ENCODE assay signal across 8 cellular contexts in genomic region chr20:33442136-33443005, GRCh38. TPM values are rescaled to one million over a fixed set of nuclear protein-coding genes. Genes with fewer than 3 reads are reported as not detected.
A peak's percentile ranks its signal among the peaks of the same experiment; 100 is the strongest.
DNase-seq lines count a peak whose midpoint lies in the region; ATAC-seq and TF ChIP-seq lines count a peak whose summit lies in the region.

No MANE protein-coding gene starts in this region.

- peak in 1 of 2 donors; percentile 53 for TF ChIP-seq POLR2A in gastrocnemius medialis (IDR thresholded peaks at IDR 0.05)

- H3K9me3 ChIP-seq in gastrocnemius medialis, result no peaks in the 10 kb centered on the region

- in situ Hi-C loops in GM13977 (cut with MboI; ENCODE audit: low pct_unique_long_range_greater_than_20kb, low sequenced_read_pairs, unreplicated experiment) (no loop called here), gastrocnemius medialis (cut with MboI; ENCODE audit: low sequenced_read_pairs in 4 of 4) (no loop called here)

- H3K4me3 ChIP-seq in fibroblast of pulmonary artery (replicated peaks; ENCODE audit: low read depth, low read length), result peak overlapping the region; percentile 70
- H3K4me3 ChIP-seq in gastrocnemius medialis, result peak overlapping the region; percentile 71 to 98 (median 78)

- H3K4me1 ChIP-seq in gastrocnemius medialis, result peaks cover 37 to 51% of the 10 kb centered on the region in 2 donors

- H3K4me1 Mint-ChIP-seq in T-helper 2 cell treated with Interferon-gamma antibody and Interleukin-4, amounts not matched to agents 5 μg/mL and 100 μg/mL, for 36 hours (ENCODE audit: low read depth), result peaks cover 10% of the 10 kb centered on the region

- peak; percentile 36 for DNase-seq in GM13977 (ENCODE audit: low spot score)
- DNase-seq in T-helper 2 cell treated with Interferon-gamma antibody and Interleukin-4, amounts not matched to agents 5 μg/mL and 100 μg/mL, for 36 hours (ENCODE audit: low spot score), result no peak
- no peak for DNase-seq in fibroblast of pulmonary artery (ENCODE audit: low read depth)
- peak in 1 of 2 donors; percentile 43 for DNase-seq in gastrocnemius medialis
- DNase-seq in GM20000 (ENCODE audit: low spot score), result no peak
- DNase-seq in NCI-H82 treated with DMSO at 0.1 percent for 48 hours (lab: John Stamatoyannopoulos, UW; ENCODE audit: unreplicated experiment), result no peak

- H3K27me3 ChIP-seq in gastrocnemius medialis, result no peaks in the 10 kb centered on the region

- intact Hi-C loops in gastrocnemius medialis (cut with DNase I; ENCODE audit: low total_unique reads), result no loop called here

- peak overlapping the region; percentile 97 to 98 (median 98) for H3K27ac ChIP-seq in gastrocnemius medialis

- H3K36me3 ChIP-seq in gastrocnemius medialis, result no peaks in the 10 kb centered on the region

- H3K27ac Mint-ChIP-seq in T-helper 2 cell treated with Interferon-gamma antibody and Interleukin-4, amounts not matched to agents 5 μg/mL and 100 μg/mL, for 36 hours, result peak overlapping the region; percentile 31

- H3K36me3 Mint-ChIP-seq in T-helper 2 cell treated with Interferon-gamma antibody and Interleukin-4, amounts not matched to agents 5 μg/mL and 100 μg/mL, for 36 hours (ENCODE audit: low read depth), result no peaks in the 10 kb centered on the region

- peak overlapping the region; percentile 77 for H3K4me3 Mint-ChIP-seq in T-helper 2 cell treated with Interferon-gamma antibody and Interleukin-4, amounts not matched to agents 5 μg/mL and 100 μg/mL, for 36 hours

- H3K9me3 Mint-ChIP-seq in T-helper 2 cell treated with Interferon-gamma antibody and Interleukin-4, amounts not matched to agents 5 μg/mL and 100 μg/mL, for 36 hours, result no peaks in the 10 kb centered on the region

- peak; percentile 10 for ATAC-seq in gastrocnemius medialis
- ATAC-seq in activated CD4-positive, CD25-positive, alpha-beta regulatory T cell treated with anti-CD3 and anti-CD28 coated beads, Interleukin-2, amount 50 U/mL, for 24 hours, result no peak
- ATAC-seq in HG02571 (IDR thresholded peaks at IDR 0.05; ENCODE audit: unreplicated experiment), result no peak

- TF ChIP-seq CTCF in GM13977 (IDR thresholded peaks at IDR 0.05; ENCODE audit: extremely low read depth, insufficient read depth, missing control alignments) (no peak), fibroblast of pulmonary artery (IDR thresholded peaks at IDR 0.05; ENCODE audit: low read length, missing control alignments) (no peak), gastrocnemius medialis (IDR thresholded peaks at IDR 0.05 in 4 of 5, conservative IDR thresholded peaks at IDR 0.05 in 1 of 5) (no peak), GM20000 (IDR thresholded peaks at IDR 0.05; ENCODE audit: extremely low read depth, missing control alignments) (no peak)

- H3K27me3 Mint-ChIP-seq in T-helper 2 cell treated with Interferon-gamma antibody and Interleukin-4, amounts not matched to agents 5 μg/mL and 100 μg/mL, for 36 hours (ENCODE audit: low read depth), result peaks cover 13% of the 10 kb centered on the region

RNA-seq across cellular contexts. Expression of gene SNTA1, which starts 1.2 kb away (rescaled TPM):
- 100 to 1,000 TPM; 198 to 320 (median 219) TPM for total RNA-seq in gastrocnemius medialis

RNA-seq across cellular contexts. Expression of gene CDK5RAP1, which starts 41.1 kb away (rescaled TPM):
- 10 to 100 TPM; 23.2 to 27.6 (median 25.8) TPM for total RNA-seq in gastrocnemius medialis

RNA-seq across cellular contexts. Expression of gene CBFA2T2, which starts 47.5 kb away (rescaled TPM):
- 1 to 10 TPM; 6.9 to 8.9 (median 7.9) TPM for total RNA-seq in gastrocnemius medialis

Comparison
In these comparisons a context has a peak if more than half of its experiments do, and no peak if none do; other contexts are left out.
1. ATAC-seq: peak in gastrocnemius medialis (2 of 2); none in activated CD4-positive, CD25-positive, alpha-beta regulatory T cell treated with anti-CD3 and anti-CD28 coated beads, Interleukin-2, amount 50 U/mL, for 24 hours (0 of 2) and HG02571 (single experiment).